4 cellular contexts compared by ENCODE assay signal in genomic region chr5:8719797-8720196, GRCh38.
TF ChIP-seq lines count a peak whose summit lies in the region.

No MANE protein-coding gene starts in this region.

TF ChIP-seq in A549, 52 proteins besides CTCF, POLR2A, EP300 and RAD21:
- TF ChIP-seq MAFK (IDR thresholded peaks at IDR 0.05; ENCODE audit: partially characterized antibody) (peak; percentile 93), CBX2 (IDR thresholded peaks at IDR 0.05; ENCODE audit: borderline replicate concordance, low read depth) (no peak)

TF ChIP-seq in HEK293, 187 proteins besides CTCF, POLR2A, EP300 and RAD21:
- TF ChIP-seq YY1 (tag by site-specific recombination; IDR thresholded peaks at IDR 0.05) (no peak), ATF2 (tag by site-specific recombination; IDR thresholded peaks at IDR 0.05; ENCODE audit: low read depth) (peak; percentile 68; the same call in 1 of the 2 replicates)
TF ChIP-seq in HEK293: peak in this region for 1.

TF ChIP-seq in K562, 482 proteins besides CTCF, POLR2A, EP300 and RAD21:
- TF ChIP-seq HMG20B (CRISPR knock-in tag; IDR thresholded peaks at IDR 0.05): no peak
- TF ChIP-seq MAFF (IDR thresholded peaks at IDR 0.05; ENCODE audit: low read length): peak; percentile 90
- TF ChIP-seq BCOR (IDR thresholded peaks at IDR 0.05): no peak
- no peak for TF ChIP-seq SMAD1 (IDR thresholded peaks at IDR 0.05; ENCODE audit: low read depth, low read length, partially characterized antibody)
- peak; percentile 84 for TF ChIP-seq MAFG (tag; conservative IDR thresholded peaks at IDR 0.05)
- no peak for TF ChIP-seq ILF3 (IDR thresholded peaks at IDR 0.05; ENCODE audit: borderline replicate concordance)
- TF ChIP-seq ARID2 (IDR thresholded peaks at IDR 0.05): no peak
- peak; percentile 40; the same call in 1 of the 2 replicates for TF ChIP-seq ATF3 (IDR thresholded peaks at IDR 0.05)
- no peak for TF ChIP-seq ATF3 (CRISPR knock-in tag; conservative IDR thresholded peaks at IDR 0.05)
- no peak for TF ChIP-seq PHF20 (IDR thresholded peaks at IDR 0.05; ENCODE audit: partially characterized antibody)
- TF ChIP-seq ATF7 (IDR thresholded peaks at IDR 0.05): peak; percentile 27; the same call in 1 of the 2 replicates
- TF ChIP-seq ZNF316 (IDR thresholded peaks at IDR 0.05): peak; percentile 79
- TF ChIP-seq MAFK (IDR thresholded peaks at IDR 0.05; ENCODE audit: low read length): peak; percentile 86
- peak; percentile 70; the same call in 1 of the 2 replicates for TF ChIP-seq C11orf30 (IDR thresholded peaks at IDR 0.05; ENCODE audit: low read depth)
- no peak for TF ChIP-seq TAF15 (IDR thresholded peaks at IDR 0.05; ENCODE audit: low read depth, low read length)

TF ChIP-seq in H1, 55 proteins besides CTCF, POLR2A, EP300 and RAD21:
- TF ChIP-seq MAFK (IDR thresholded peaks at IDR 0.05; ENCODE audit: low read depth, low read length) (peak; percentile 78), USF2 (IDR thresholded peaks at IDR 0.05; ENCODE audit: low read length) (no peak), ATF3 (IDR thresholded peaks at IDR 0.05; ENCODE audit: insufficient read depth, low read depth, low read length) (no peak), POLR2AphosphoS5 (IDR thresholded peaks at IDR 0.05; ENCODE audit: low read depth, low read length) (no peak)
